ENCODE assay signal across 38 cellular contexts in genomic region chr18:59485382-59485781, GRCh38.
"Had no signal": no experiment of that assay in that cellular context is flagged by ENCODE, and none has a peak within 500 bp of the region (broad histone marks: within the 10 kb centered on the region; RNA-seq: fewer than 3 reads in every experiment).

No MANE protein-coding gene starts in this region.

- DNase-seq: activated B cell treated with CpG ODN at 0.5 μM for 24 hours; activated CD4-positive, alpha-beta memory T cell treated with anti-CD3 and anti-CD28 coated beads for 36 hours; activated CD4-positive, alpha-beta T cell treated with anti-CD3 and anti-CD28 coated beads for 4 hours; activated CD4-positive, alpha-beta T cell treated with anti-CD3 and anti-CD28 coated beads, Interleukin-2, amount 50 U/mL, for 1 hour; activated CD4-positive, CD25-positive, alpha-beta regulatory T cell treated with anti-CD3 and anti-CD28 coated beads, Interleukin-2, amount 50 U/mL, for 72 hours; activated CD8-positive, alpha-beta memory T cell treated with anti-CD3 and anti-CD28 coated beads, Interleukin-2, amount 50 U/mL, for 4 hours; activated gamma-delta T cell treated with Interleukin-2 at 50 U/mL for 16 hours; activated naive CD4-positive, alpha-beta T cell treated with anti-CD3 and anti-CD28 coated beads for 36 hours; activated T-cell treated with anti-CD3 and anti-CD28 coated beads for 4 hours; activated T-cell treated with anti-CD3 and anti-CD28 coated beads, Interleukin-2, amount 50 U/mL, for 4 hours; anterior cingulate cortex; caudate nucleus; Karpas-422; KBM-7; MM.1S; MV-4-11; NCI-H1092; NCI-H1436 treated with DMSO at 0.1 percent for 48 hours; NCI-H1694 treated with DMSO at 0.1 percent for 48 hours; NCI-H2029; NCI-H2107; NCI-H2171; NCI-H510A; NCI-H526; NCI-H748 treated with DMSO at 0.1 percent for 48 hours; OCI-M1; Peyer's patch; RPMI8226; SHP77 treated with DMSO at 0.1 percent for 48 hours; SW 1271; T-helper 1 cell; T-helper 2 cell; T-helper 9 cell had no signal

- H3K27me3 Mint-ChIP-seq: brain had no signal

- H3K36me3 ChIP-seq: Peyer's patch, SJSA1 had no signal

- H3K27me3 ChIP-seq: Peyer's patch, SJSA1 had no signal

- H3K27ac ChIP-seq: Peyer's patch, SJSA1, VCaP had no signal

- H3K4me1 ChIP-seq: Peyer's patch had no signal

- H3K4me3 ChIP-seq: Peyer's patch, SJSA1 had no signal

- H3K27ac Mint-ChIP-seq: activated B cell treated with CpG ODN at 0.5 μM for 24 hours; activated CD4-positive, alpha-beta memory T cell treated with anti-CD3 and anti-CD28 coated beads for 36 hours; activated naive CD4-positive, alpha-beta T cell treated with anti-CD3 and anti-CD28 coated beads for 36 hours; activated naive CD4-positive, alpha-beta T cell treated with anti-CD3 and anti-CD28 coated beads, Interleukin-2, amount 50 U/mL, for 72 hours; activated T-helper 1 cell treated with anti-CD3 and anti-CD28 coated beads, Interleukin-12 subunit alpha, Interleukin-12 subunit beta, Interleukin-2, Interleukin-4 antibody, amounts not matched to agents 30 ng/mL and 10 ng/mL and 1 ng/mL, durations not matched to agents 14 hours and 24 hours and 36 hours had no signal

- H3K9me3 ChIP-seq: Peyer's patch, SJSA1 had no signal

- H3K4me3 Mint-ChIP-seq: activated B cell treated with CpG ODN at 0.5 μM for 24 hours; activated CD4-positive, alpha-beta memory T cell treated with anti-CD3 and anti-CD28 coated beads for 36 hours; activated naive CD4-positive, alpha-beta T cell treated with anti-CD3 and anti-CD28 coated beads for 36 hours; activated T-cell treated with anti-CD3 and anti-CD28 coated beads, Interleukin-2, amount 50 U/mL, for 4 hours; activated T-helper 1 cell treated with anti-CD3 and anti-CD28 coated beads, Interleukin-12 subunit alpha, Interleukin-12 subunit beta, Interleukin-2, Interleukin-4 antibody, amounts not matched to agents 30 ng/mL and 10 ng/mL and 1 ng/mL, durations not matched to agents 14 hours and 24 hours and 36 hours; brain had no signal

- H3K4me1 Mint-ChIP-seq: brain had no signal

- H3K36me3 Mint-ChIP-seq: activated CD4-positive, alpha-beta memory T cell treated with anti-CD3 and anti-CD28 coated beads for 36 hours; activated naive CD4-positive, alpha-beta T cell treated with anti-CD3 and anti-CD28 coated beads, Interleukin-2, amount 50 U/mL, for 72 hours; brain had no signal

- H3K9me3 Mint-ChIP-seq: activated B cell treated with CpG ODN at 0.5 μM for 24 hours; activated CD4-positive, alpha-beta memory T cell treated with anti-CD3 and anti-CD28 coated beads for 36 hours; activated naive CD4-positive, alpha-beta T cell treated with anti-CD3 and anti-CD28 coated beads for 36 hours; activated naive CD4-positive, alpha-beta T cell treated with anti-CD3 and anti-CD28 coated beads, Interleukin-2, amount 50 U/mL, for 72 hours; activated T-cell treated with anti-CD3 and anti-CD28 coated beads, Interleukin-2, amount 50 U/mL, for 4 hours; activated T-helper 1 cell treated with anti-CD3 and anti-CD28 coated beads, Interleukin-12 subunit alpha, Interleukin-12 subunit beta, Interleukin-2, Interleukin-4 antibody, amounts not matched to agents 30 ng/mL and 10 ng/mL and 1 ng/mL, durations not matched to agents 14 hours and 24 hours and 36 hours; brain had no signal
